ENCODE assay signal across 10 cellular contexts in genomic region chr21:20452935-20453334, GRCh38.
"Had no signal": no experiment of that assay in that cellular context is flagged by ENCODE, and none has a peak within 500 bp of the region (broad histone marks: within the 10 kb centered on the region; RNA-seq: fewer than 3 reads in every experiment).

No MANE protein-coding gene starts in this region.

- H3K36me3 ChIP-seq: HAP-1 had no signal

- H3K4me3 ChIP-seq: GM23248, HAP-1 had no signal

- DNase-seq: GM23248, GOT3, H7, HFFc6, Karpas-422, KBM-7 had no signal

- H3K9ac ChIP-seq: GM23248, KMS-11 had no signal

- H3K27ac ChIP-seq: GM23248, KMS-11 had no signal

- H3K9me3 ChIP-seq: HAP-1 had no signal

- ATAC-seq: HCT116 had no signal

- FAIRE-seq: HTR-8/SVneo had no signal

- H3K4me2 ChIP-seq: KMS-11 had no signal

- H3K4me1 ChIP-seq: HAP-1 had no signal

- H2AFZ ChIP-seq: GM23248 had no signal
